1 cellular context compared by ENCODE assay signal in the genomic region with DNA sequence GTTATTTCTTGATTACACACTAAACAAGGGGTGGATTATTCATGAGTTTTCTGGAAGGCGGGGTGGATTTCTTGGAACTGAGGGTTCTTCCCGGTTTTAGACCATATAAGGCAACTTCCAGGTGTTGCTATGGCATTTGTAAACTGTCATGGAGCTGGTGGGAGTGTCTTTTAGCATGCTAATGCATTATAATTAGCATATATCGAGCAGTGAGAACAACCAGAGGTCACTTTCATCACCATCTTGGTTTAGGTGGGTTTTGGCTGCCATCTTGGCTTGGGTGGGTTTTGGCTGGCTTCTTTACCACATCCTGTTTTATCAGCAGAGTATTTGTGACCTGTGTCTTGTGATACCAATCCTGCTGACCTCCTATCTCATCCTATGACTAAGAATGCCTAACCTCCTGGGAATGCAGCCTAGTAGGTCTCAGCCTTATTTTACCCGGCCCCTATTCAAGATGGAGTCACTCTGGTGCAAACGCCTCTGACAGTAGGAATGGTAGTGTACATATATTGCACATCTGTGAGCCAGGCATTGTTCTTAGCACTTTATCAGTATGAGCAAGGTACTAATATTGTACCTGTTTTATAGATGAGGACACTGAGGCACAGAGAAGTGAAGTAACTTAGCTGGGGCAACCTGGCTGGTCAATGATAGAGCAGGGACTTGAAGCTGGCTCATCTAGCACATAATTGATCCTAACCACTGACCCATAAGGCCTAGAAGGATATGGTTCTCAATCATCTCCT.
TF ChIP-seq lines count a peak whose summit lies in the region.

No MANE protein-coding gene starts in this region.

TF ChIP-seq in K562, 482 proteins besides CTCF, POLR2A, EP300 and RAD21 (continued from another document and continues in another):
- TF ChIP-seq ZNF512 (tag; IDR thresholded peaks at IDR 0.05) (no peak), IFI16 (CRISPR knock-in tag; IDR thresholded peaks at IDR 0.05) (peak; percentile 97), KLF6 (CRISPR knock-in tag; IDR thresholded peaks at IDR 0.05; ENCODE audit: borderline replicate concordance) (peak; percentile 100), NR4A1 (CRISPR knock-in tag; IDR thresholded peaks at IDR 0.05) (peak; percentile 100), NR4A1 (tag; IDR thresholded peaks at IDR 0.05) (peak; percentile 100), CTBP1 (IDR thresholded peaks at IDR 0.05; ENCODE audit: borderline replicate concordance) (peak; percentile 54; the same call in 1 of the 2 replicates), ZZZ3 (IDR thresholded peaks at IDR 0.05) (no peak), TCF3 (CRISPR knock-in tag; IDR thresholded peaks at IDR 0.05) (peak; percentile 65), ZNF311 (CRISPR knock-in tag; IDR thresholded peaks at IDR 0.05) (peak; percentile 100), PHB (CRISPR knock-in tag; IDR thresholded peaks at IDR 0.05) (peak; percentile 97), MYC (IDR thresholded peaks at IDR 0.05; ENCODE audit: low read depth, low read length) (no peak), MYC (CRISPR knock-in tag; IDR thresholded peaks at IDR 0.05; ENCODE audit: borderline replicate concordance, low read depth) (peak; percentile 99), ZNF140 (CRISPR knock-in tag; IDR thresholded peaks at IDR 0.05) (peak; percentile 92), ARID1B (IDR thresholded peaks at IDR 0.05) (peak; percentile 77), ZNF785 (CRISPR knock-in tag; IDR thresholded peaks at IDR 0.05) (peak; percentile 96), RBM17 (IDR thresholded peaks at IDR 0.05; ENCODE audit: borderline replicate concordance, low read depth, low read length) (no peak), DACH1 (IDR thresholded peaks at IDR 0.05; ENCODE audit: partially characterized antibody) (no peak), RREB1 (CRISPR knock-in tag; IDR thresholded peaks at IDR 0.05) (peak; percentile 100), ZNF696 (CRISPR knock-in tag; conservative IDR thresholded peaks at IDR 0.05) (peak; percentile 93), FOXM1 (IDR thresholded peaks at IDR 0.05; ENCODE audit: low read depth) (no peak), FOXM1 (CRISPR knock-in tag; IDR thresholded peaks at IDR 0.05; ENCODE audit: low read depth) (no peak), BCL6 (CRISPR knock-in tag; IDR thresholded peaks at IDR 0.05) (peak; percentile 100), EWSR1 (IDR thresholded peaks at IDR 0.05; ENCODE audit: borderline replicate concordance, low read depth, partially characterized antibody) (no peak), ETS2 (tag; IDR thresholded peaks at IDR 0.05; ENCODE audit: borderline replicate concordance, poor library complexity, severe bottlenecking) (peak; percentile 96), ZNF239 (CRISPR knock-in tag; IDR thresholded peaks at IDR 0.05) (peak; percentile 98), PTTG1 (tag; IDR thresholded peaks at IDR 0.05; ENCODE audit: low read depth) (peak; percentile 99), MGA (IDR thresholded peaks at IDR 0.05) (no peak), RBM34 (IDR thresholded peaks at IDR 0.05; ENCODE audit: borderline replicate concordance, insufficient read depth, low read length) (no peak)
- TF ChIP-seq, protein P1, sequence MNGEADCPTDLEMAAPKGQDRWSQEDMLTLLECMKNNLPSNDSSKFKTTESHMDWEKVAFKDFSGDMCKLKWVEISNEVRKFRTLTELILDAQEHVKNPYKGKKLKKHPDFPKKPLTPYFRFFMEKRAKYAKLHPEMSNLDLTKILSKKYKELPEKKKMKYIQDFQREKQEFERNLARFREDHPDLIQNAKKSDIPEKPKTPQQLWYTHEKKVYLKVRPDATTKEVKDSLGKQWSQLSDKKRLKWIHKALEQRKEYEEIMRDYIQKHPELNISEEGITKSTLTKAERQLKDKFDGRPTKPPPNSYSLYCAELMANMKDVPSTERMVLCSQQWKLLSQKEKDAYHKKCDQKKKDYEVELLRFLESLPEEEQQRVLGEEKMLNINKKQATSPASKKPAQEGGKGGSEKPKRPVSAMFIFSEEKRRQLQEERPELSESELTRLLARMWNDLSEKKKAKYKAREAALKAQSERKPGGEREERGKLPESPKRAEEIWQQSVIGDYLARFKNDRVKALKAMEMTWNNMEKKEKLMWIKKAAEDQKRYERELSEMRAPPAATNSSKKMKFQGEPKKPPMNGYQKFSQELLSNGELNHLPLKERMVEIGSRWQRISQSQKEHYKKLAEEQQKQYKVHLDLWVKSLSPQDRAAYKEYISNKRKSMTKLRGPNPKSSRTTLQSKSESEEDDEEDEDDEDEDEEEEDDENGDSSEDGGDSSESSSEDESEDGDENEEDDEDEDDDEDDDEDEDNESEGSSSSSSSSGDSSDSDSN (IDR thresholded peaks at IDR 0.05; ENCODE audit: borderline replicate concordance in 1 of 2, low read depth in 2 of 2, low read length in 2 of 2) = no peak
- TF ChIP-seq, protein P2, sequence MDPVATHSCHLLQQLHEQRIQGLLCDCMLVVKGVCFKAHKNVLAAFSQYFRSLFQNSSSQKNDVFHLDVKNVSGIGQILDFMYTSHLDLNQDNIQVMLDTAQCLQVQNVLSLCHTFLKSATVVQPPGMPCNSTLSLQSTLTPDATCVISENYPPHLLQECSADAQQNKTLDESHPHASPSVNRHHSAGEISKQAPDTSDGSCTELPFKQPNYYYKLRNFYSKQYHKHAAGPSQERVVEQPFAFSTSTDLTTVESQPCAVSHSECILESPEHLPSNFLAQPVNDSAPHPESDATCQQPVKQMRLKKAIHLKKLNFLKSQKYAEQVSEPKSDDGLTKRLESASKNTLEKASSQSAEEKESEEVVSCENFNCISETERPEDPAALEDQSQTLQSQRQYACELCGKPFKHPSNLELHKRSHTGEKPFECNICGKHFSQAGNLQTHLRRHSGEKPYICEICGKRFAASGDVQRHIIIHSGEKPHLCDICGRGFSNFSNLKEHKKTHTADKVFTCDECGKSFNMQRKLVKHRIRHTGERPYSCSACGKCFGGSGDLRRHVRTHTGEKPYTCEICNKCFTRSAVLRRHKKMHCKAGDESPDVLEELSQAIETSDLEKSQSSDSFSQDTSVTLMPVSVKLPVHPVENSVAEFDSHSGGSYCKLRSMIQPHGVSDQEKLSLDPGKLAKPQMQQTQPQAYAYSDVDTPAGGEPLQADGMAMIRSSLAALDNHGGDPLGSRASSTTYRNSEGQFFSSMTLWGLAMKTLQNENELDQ (CRISPR knock-in tag; IDR thresholded peaks at IDR 0.05; ENCODE audit: borderline replicate concordance) = no peak
